ENCODE assay signal across 1 cellular context in the genomic region with DNA sequence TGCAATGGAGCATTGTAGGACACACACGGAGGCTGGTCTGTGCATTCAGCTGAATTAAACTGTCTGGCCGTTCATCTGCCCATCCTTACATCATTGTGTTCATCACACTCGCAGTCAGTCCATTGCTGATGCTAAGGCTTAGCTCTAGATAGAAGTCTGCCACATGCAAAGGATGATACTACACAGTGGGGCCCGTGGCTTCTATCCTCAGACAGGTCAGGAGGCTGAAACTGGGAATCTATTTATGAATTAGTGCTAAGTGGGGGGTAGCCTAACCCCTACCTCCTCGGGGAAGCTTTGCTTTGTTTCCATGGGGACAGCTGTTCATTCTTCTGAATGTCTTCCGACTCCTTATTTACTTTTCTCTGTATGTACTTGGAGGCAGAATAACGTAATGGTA.
A peak's percentile ranks its signal among the peaks of the same experiment; 100 is the strongest.
TF ChIP-seq lines count a peak whose summit lies in the region.

No MANE protein-coding gene starts in this region.

TF ChIP-seq in GM12878, 131 proteins besides CTCF, POLR2A, EP300 and RAD21 (continued from another document):
- TF ChIP-seq, protein P1, sequence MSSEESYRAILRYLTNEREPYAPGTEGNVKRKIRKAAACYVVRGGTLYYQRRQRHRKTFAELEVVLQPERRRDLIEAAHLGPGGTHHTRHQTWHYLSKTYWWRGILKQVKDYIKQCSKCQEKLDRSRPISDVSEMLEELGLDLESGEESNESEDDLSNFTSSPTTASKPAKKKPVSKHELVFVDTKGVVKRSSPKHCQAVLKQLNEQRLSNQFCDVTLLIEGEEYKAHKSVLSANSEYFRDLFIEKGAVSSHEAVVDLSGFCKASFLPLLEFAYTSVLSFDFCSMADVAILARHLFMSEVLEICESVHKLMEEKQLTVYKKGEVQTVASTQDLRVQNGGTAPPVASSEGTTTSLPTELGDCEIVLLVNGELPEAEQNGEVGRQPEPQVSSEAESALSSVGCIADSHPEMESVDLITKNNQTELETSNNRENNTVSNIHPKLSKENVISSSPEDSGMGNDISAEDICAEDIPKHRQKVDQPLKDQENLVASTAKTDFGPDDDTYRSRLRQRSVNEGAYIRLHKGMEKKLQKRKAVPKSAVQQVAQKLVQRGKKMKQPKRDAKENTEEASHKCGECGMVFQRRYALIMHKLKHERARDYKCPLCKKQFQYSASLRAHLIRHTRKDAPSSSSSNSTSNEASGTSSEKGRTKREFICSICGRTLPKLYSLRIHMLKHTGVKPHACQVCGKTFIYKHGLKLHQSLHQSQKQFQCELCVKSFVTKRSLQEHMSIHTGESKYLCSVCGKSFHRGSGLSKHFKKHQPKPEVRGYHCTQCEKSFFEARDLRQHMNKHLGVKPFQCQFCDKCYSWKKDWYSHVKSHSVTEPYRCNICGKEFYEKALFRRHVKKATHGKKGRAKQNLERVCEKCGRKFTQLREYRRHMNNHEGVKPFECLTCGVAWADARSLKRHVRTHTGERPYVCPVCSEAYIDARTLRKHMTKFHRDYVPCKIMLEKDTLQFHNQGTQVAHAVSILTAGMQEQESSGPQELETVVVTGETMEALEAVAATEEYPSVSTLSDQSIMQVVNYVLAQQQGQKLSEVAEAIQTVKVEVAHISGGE (CRISPR knock-in tag; IDR thresholded peaks at IDR 0.05): no peak
- TF ChIP-seq TCF12 (IDR thresholded peaks at IDR 0.05; ENCODE audit: low read depth, low read length): no peak
- 0 out of 2 replicates have a peak, but pooled peaks have one; percentile 9 for TF ChIP-seq NR2F1 (conservative IDR thresholded peaks at IDR 0.05)
- TF ChIP-seq LARP7 (IDR thresholded peaks at IDR 0.05): no peak
- TF ChIP-seq SPI1 (IDR thresholded peaks at IDR 0.05; ENCODE audit: borderline replicate concordance, insufficient read depth, low read depth, low read length): no peak
- no peak for TF ChIP-seq JUNB (IDR thresholded peaks at IDR 0.05)
